ENCODE assay signal across 9 cellular contexts in genomic region chr5:102295534-102296228, GRCh38. TPM values are rescaled to one million over a fixed set of nuclear protein-coding genes. Genes with fewer than 3 reads are reported as not detected.
DNase-seq lines count a peak whose midpoint lies in the region; ATAC-seq lines count a peak whose summit lies in the region.
"Had no signal": no experiment of that assay in that cellular context is flagged by ENCODE, and none has a peak within 500 bp of the region (broad histone marks: within the 10 kb centered on the region; RNA-seq: fewer than 3 reads in every experiment).

No MANE protein-coding gene starts in this region.

- no peak overlapping the region for H3K27ac Mint-ChIP-seq in activated T-cell treated with anti-CD3 and anti-CD28 coated beads, Interleukin-2, amount 50 U/mL, for 72 hours
- peak overlapping the region; percentile 75 to 96 (median 92) for H3K27ac Mint-ChIP-seq in immature natural killer cell

- H3K9ac ChIP-seq in stomach smooth muscle (ENCODE audit: low read length in 2 of 2), result no peak overlapping the region
- H3K9ac ChIP-seq: BLaER1 had no signal

- H3K4me1 ChIP-seq in stomach smooth muscle (ENCODE audit: control insufficient read depth, insufficient read depth, low read length), result peaks cover 4% of the 10 kb centered on the region
- H3K4me1 ChIP-seq: BLaER1 had no signal

- peaks cover 0 to 6% of the 10 kb centered on the region in 2 donors for H3K27me3 ChIP-seq in stomach smooth muscle (ENCODE audit: control insufficient read depth in 1 of 2, insufficient read depth in 2 of 2, low read length in 2 of 2)
- H3K27me3 ChIP-seq: BLaER1 had no signal

- H3K4me1 Mint-ChIP-seq in activated T-cell treated with anti-CD3 and anti-CD28 coated beads, Interleukin-2, amount 50 U/mL, for 72 hours (ENCODE audit: low read depth), result peaks cover 17% of the 10 kb centered on the region
- H3K4me1 Mint-ChIP-seq in immature natural killer cell, result peaks cover 49 to 68% of the 10 kb centered on the region in 2 donors

- peak overlapping the region; percentile 51 to 69 for H3K4me3 ChIP-seq in stomach smooth muscle (ENCODE audit: low read length in 2 of 2)
- H3K4me3 ChIP-seq: BLaER1 had no signal

- no peaks in the 10 kb centered on the region for H3K36me3 Mint-ChIP-seq in activated T-cell treated with anti-CD3 and anti-CD28 coated beads, Interleukin-2, amount 50 U/mL, for 72 hours (ENCODE audit: insufficient read depth in 2 of 2)
- peaks cover 0 to 7% (median 6%) of the 10 kb centered on the region in 3 donors for H3K36me3 Mint-ChIP-seq in immature natural killer cell

- no peak overlapping the region for H3K27ac ChIP-seq in stomach smooth muscle (ENCODE audit: low read length)
- H3K27ac ChIP-seq: BLaER1 had no signal

- no peaks in the 10 kb centered on the region for H3K9me3 ChIP-seq in stomach smooth muscle (ENCODE audit: control insufficient read depth in 2 of 2, low read length in 2 of 2)

- no peaks in the 10 kb centered on the region for H3K36me3 ChIP-seq in stomach smooth muscle (ENCODE audit: control insufficient read depth in 2 of 2, insufficient read depth in 2 of 2, low read length in 2 of 2)
- H3K36me3 ChIP-seq: BLaER1 had no signal

- peak overlapping the region; percentile 82 to 84 for H3K4me3 Mint-ChIP-seq in activated T-cell treated with anti-CD3 and anti-CD28 coated beads, Interleukin-2, amount 50 U/mL, for 72 hours
- H3K4me3 Mint-ChIP-seq in immature natural killer cell, result peak overlapping the region; percentile 90 to 98 (median 91)

- ATAC-seq in HG02981 (IDR thresholded peaks at IDR 0.05; ENCODE audit: unreplicated experiment), result peak; percentile 2
- peak; percentile 4 to 6 for ATAC-seq in activated T-cell treated with anti-CD3 and anti-CD28 coated beads, Interleukin-2, amount 50 U/mL, for 72 hours (replicated peaks in 1 of 2)

- DNase-seq in NCI-H345 (lab: John Stamatoyannopoulos, UW), result peak; percentile 17
- DNase-seq in NCI-H345 treated with DMSO at 0.1 percent for 48 hours (lab: John Stamatoyannopoulos, UW; ENCODE audit: unreplicated experiment), result no peak
- DNase-seq in activated T-cell treated with anti-CD3 and anti-CD28 coated beads, Interleukin-2, amount 50 U/mL, for 72 hours, result peak; percentile 2 to 5
- DNase-seq in immature natural killer cell, result peak in 1 of 3 donors; percentile 8
- DNase-seq in NCI-H187 treated with DMSO at 0.1 percent for 48 hours (lab: John Stamatoyannopoulos, UW), result no peak
- no peak for DNase-seq in medulla oblongata (ENCODE audit: extremely low spot score)

- H3K9me3 Mint-ChIP-seq in activated T-cell treated with anti-CD3 and anti-CD28 coated beads, Interleukin-2, amount 50 U/mL, for 72 hours, result no peaks in the 10 kb centered on the region
- no peaks in the 10 kb centered on the region for H3K9me3 Mint-ChIP-seq in immature natural killer cell

- H3K27me3 Mint-ChIP-seq in activated T-cell treated with anti-CD3 and anti-CD28 coated beads, Interleukin-2, amount 50 U/mL, for 72 hours (ENCODE audit: low read depth), result peaks cover 11% of the 10 kb centered on the region
- H3K27me3 Mint-ChIP-seq in immature natural killer cell (ENCODE audit: low read depth in 3 of 3), result peaks cover 0 to 15% (median 0%) of the 10 kb centered on the region in 3 donors

RNA-seq across cellular contexts. Expression of gene SLCO4C1, which starts 0.4 kb away (rescaled TPM):
- under 1 TPM; 0.22 to 0.79 TPM for total RNA-seq in activated T-cell treated with anti-CD3 and anti-CD28 coated beads, Interleukin-2, amount 50 U/mL, for 72 hours
- 10 to 100 TPM in 2 of 3 donors, 1 to 10 TPM in 1; 7.8 to 21.5 (median 12.1) TPM for polyA plus RNA-seq in immature natural killer cell

Comparison
In these comparisons a context has a peak if more than half of its experiments do, and no peak if none do; other contexts are left out.
1. DNase-seq: peak in NCI-H345 (single experiment) and activated T-cell treated with anti-CD3 and anti-CD28 coated beads, Interleukin-2, amount 50 U/mL, for 72 hours (2 of 2); none in NCI-H345 treated with DMSO at 0.1 percent for 48 hours (single experiment), NCI-H187 treated with DMSO at 0.1 percent for 48 hours (single experiment) and medulla oblongata (single experiment).